ENCODE assay signal across 11 cellular contexts in the genomic region with DNA sequence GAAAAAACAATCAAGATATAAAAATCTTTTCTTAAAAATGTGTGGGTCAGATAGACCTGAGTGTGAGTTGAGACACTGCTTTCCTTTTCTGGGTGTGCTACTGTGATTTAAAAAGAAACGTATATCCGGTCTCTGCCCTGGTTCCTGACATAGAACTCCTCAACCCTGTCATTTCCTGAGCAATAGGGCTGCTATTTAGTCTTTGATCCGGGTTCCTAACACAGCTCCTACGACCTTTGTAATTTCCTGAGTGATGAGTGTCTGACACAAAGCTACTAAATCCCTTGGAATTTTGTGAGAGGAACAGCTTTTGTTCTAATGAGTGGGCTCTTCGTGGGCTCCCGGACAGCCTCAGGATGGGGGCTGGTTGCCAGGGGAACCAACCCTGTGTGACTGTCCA.
A peak's percentile ranks its signal among the peaks of the same experiment; 100 is the strongest.
DNase-seq lines count a peak whose midpoint lies in the region; ATAC-seq, FAIRE-seq and TF ChIP-seq lines count a peak whose summit lies in the region.
"Had no signal": no experiment of that assay in that cellular context is flagged by ENCODE, and none has a peak within 500 bp of the region (broad histone marks: within the 10 kb centered on the region; RNA-seq: fewer than 3 reads in every experiment).

No MANE protein-coding gene starts in this region.

- H3K4me3 Mint-ChIP-seq in neural progenitor cell: no peak overlapping the region
- H3K4me3 Mint-ChIP-seq: activated B cell treated with CpG ODN at 0.5 μM for 24 hours; natural killer cell treated with Interleukin-12 subunit alpha and Interleukin-12 subunit beta and Interleukin-15 and Interleukin-18, amount 100 ng/mL, for 72 hours had no signal

- H3K4me1 ChIP-seq in endothelial cell of umbilical vein (ENCODE audit: control insufficient read depth, extremely low read depth, insufficient read depth, low read length): peaks cover 17% of the 10 kb centered on the region
- peaks cover 17% of the 10 kb centered on the region for H3K4me1 ChIP-seq in neural progenitor cell
- H3K4me1 ChIP-seq in tibial artery: no peaks in the 10 kb centered on the region

- H4K20me1 ChIP-seq in endothelial cell of umbilical vein (replicated peaks; ENCODE audit: control insufficient read depth, extremely low read depth, insufficient read depth, low read length): no peaks in the 10 kb centered on the region
- H4K20me1 ChIP-seq in neural progenitor cell (ENCODE audit: low read depth): peaks cover 3% of the 10 kb centered on the region

- H3K4me3 ChIP-seq in endothelial cell of umbilical vein (replicated peaks in 1 of 3; ENCODE audit: insufficient read depth in 1 of 3, low read depth in 1 of 3, low read length in 3 of 3): peak overlapping the region in 1 of 3 experiments; percentile 35
- H3K4me3 ChIP-seq in neural progenitor cell: no peak overlapping the region
- no peak overlapping the region for H3K4me3 ChIP-seq in tibial artery

- POLR2A ChIA-PET in endothelial cell of umbilical vein (lab: Charles Lee): no interaction called here

- H3K9me1 ChIP-seq in endothelial cell of umbilical vein (replicated peaks; ENCODE audit: control insufficient read depth, extremely low read depth, insufficient read depth, low read length): no peaks in the 10 kb centered on the region

- dilution Hi-C loops in endothelial cell of umbilical vein (cut with MboI; ENCODE audit: extremely low pct_ligation_motif_present, low sequenced_read_pairs): no loop called here

- peaks cover 2% of the 10 kb centered on the region for H3K36me3 Mint-ChIP-seq in neural progenitor cell
- H3K36me3 Mint-ChIP-seq: natural killer cell treated with Interleukin-12 subunit alpha and Interleukin-12 subunit beta and Interleukin-15 and Interleukin-18, amount 100 ng/mL, for 72 hours had no signal

- DNase-seq in ELF-1 (ENCODE audit: low read depth, low spot score) (peak; percentile 41), NCI-H2227 treated with DMSO at 0.1 percent for 48 hours (lab: John Stamatoyannopoulos, UW) (peak; percentile 17), endothelial cell of umbilical vein (ENCODE audit: low read depth, low spot score) (peak; percentile 75), neural progenitor cell (ENCODE audit: low spot score) (peak; percentile 61), occipital lobe (lab: John Stamatoyannopoulos, UW) (no peak), hypothalamus (lab: John Stamatoyannopoulos, UW) (no peak), tibial artery (no peak)
- DNase-seq: activated B cell treated with CpG ODN at 0.5 μM for 24 hours; effector CD8-positive, alpha-beta T cell had no signal

- intact Hi-C loops in endothelial cell of umbilical vein (cut with micrococcal nuclease): loop anchor here (1.0 kb wide), 1 partner anchor 243 kb away; no protein-coding TSS in a partner anchor
- intact Hi-C loops in tibial artery (cut with DNase I; ENCODE audit: low total_unique reads): loop anchor here (5.0 kb wide), 1 partner anchor 161 kb away; no protein-coding TSS in a partner anchor

- no TSS peak for BruUV-seq in endothelial cell of umbilical vein (replicated peaks; lab: Mats Ljungman, UMichigan)

- H3K27me3 Mint-ChIP-seq in neural progenitor cell (ENCODE audit: insufficient read depth, low read depth): peaks cover 5% of the 10 kb centered on the region
- H3K27me3 Mint-ChIP-seq: activated B cell treated with CpG ODN at 0.5 μM for 24 hours; natural killer cell treated with Interleukin-12 subunit alpha and Interleukin-12 subunit beta and Interleukin-15 and Interleukin-18, amount 100 ng/mL, for 72 hours had no signal

- H3K27me3 ChIP-seq in endothelial cell of umbilical vein (ENCODE audit: control insufficient read depth in 2 of 2, insufficient read depth in 2 of 2, low read length in 2 of 2): no peaks in the 10 kb centered on the region
- no peaks in the 10 kb centered on the region for H3K27me3 ChIP-seq in neural progenitor cell
- H3K27me3 ChIP-seq in tibial artery: no peaks in the 10 kb centered on the region

- H3K9me3 ChIP-seq in endothelial cell of umbilical vein (replicated peaks; ENCODE audit: control insufficient read depth, insufficient read depth, low read length) (no peaks in the 10 kb centered on the region), neural progenitor cell (ENCODE audit: low read depth) (no peaks in the 10 kb centered on the region), tibial artery (no peaks in the 10 kb centered on the region)

- H3K4me2 ChIP-seq in endothelial cell of umbilical vein (ENCODE audit: insufficient read depth, low read length) (peak overlapping the region; percentile 82), neural progenitor cell (peak overlapping the region; percentile 16)

- peak overlapping the region; percentile 47 for H3K9ac ChIP-seq in endothelial cell of umbilical vein (replicated peaks; ENCODE audit: extremely low read depth, insufficient read depth, low read length)
- no peak overlapping the region for H3K9ac ChIP-seq in neural progenitor cell

- peak overlapping the region; percentile 89 for H3K27ac ChIP-seq in endothelial cell of umbilical vein (ENCODE audit: insufficient read depth, low read depth, low read length)
- peak overlapping the region; percentile 50 for H3K27ac ChIP-seq in neural progenitor cell
- H3K27ac ChIP-seq in tibial artery: no peak overlapping the region

- H2AFZ ChIP-seq in endothelial cell of umbilical vein (ENCODE audit: low read depth, low read length) (peak overlapping the region; percentile 27), neural progenitor cell (replicated peaks) (no peak overlapping the region)

- TF ChIP-seq CTCF in endothelial cell of umbilical vein (IDR thresholded peaks at IDR 0.05; ENCODE audit: extremely low read depth in 1 of 2, insufficient read depth in 1 of 2, low read depth in 1 of 2, low read length in 2 of 2) (no peak), neural progenitor cell (IDR thresholded peaks at IDR 0.05) (no peak), tibial artery (IDR thresholded peaks at IDR 0.05) (no peak)

- no peaks in the 10 kb centered on the region for H3K9me3 Mint-ChIP-seq in neural progenitor cell
- H3K9me3 Mint-ChIP-seq: activated B cell treated with CpG ODN at 0.5 μM for 24 hours; natural killer cell treated with Interleukin-12 subunit alpha and Interleukin-12 subunit beta and Interleukin-15 and Interleukin-18, amount 100 ng/mL, for 72 hours had no signal

- no peak for TF ChIP-seq POLR2A in endothelial cell of umbilical vein (IDR thresholded peaks at IDR 0.05; ENCODE audit: low read depth, low read length)

- H3K36me3 ChIP-seq in endothelial cell of umbilical vein (ENCODE audit: control insufficient read depth in 2 of 2, extremely low read depth in 1 of 2, insufficient read depth in 2 of 2, low read length in 2 of 2): peaks cover 0 to under 1% of the 10 kb centered on the region in 2 experiments
- H3K36me3 ChIP-seq in neural progenitor cell: no peaks in the 10 kb centered on the region
- H3K36me3 ChIP-seq in tibial artery: peaks cover 5 to 20% (median 12%) of the 10 kb centered on the region in 3 donors

- no peaks in the 10 kb centered on the region for H3K79me2 ChIP-seq in endothelial cell of umbilical vein (ENCODE audit: control insufficient read depth, insufficient read depth, low read length)
- H3K79me2 ChIP-seq in neural progenitor cell (ENCODE audit: low read depth): no peaks in the 10 kb centered on the region

- CTCF ChIA-PET in endothelial cell of umbilical vein (lab: Charles Lee): interaction anchor here (1.1 to 1.3 kb wide), 2 partner anchors 57 to 156 kb away, joined by 3 to 5 read pairs; no protein-coding TSS in a partner anchor

- H3K27ac Mint-ChIP-seq in neural progenitor cell: peak overlapping the region; percentile 46
- H3K27ac Mint-ChIP-seq: activated B cell treated with CpG ODN at 0.5 μM for 24 hours had no signal

- H3K4me1 Mint-ChIP-seq in neural progenitor cell: peaks cover 36% of the 10 kb centered on the region

- no peak for ATAC-seq in HG02588 (IDR thresholded peaks at IDR 0.05; ENCODE audit: unreplicated experiment)

- peaks cover 21% of the 10 kb centered on the region for H3F3A ChIP-seq in neural progenitor cell (ENCODE audit: low read depth)

- FAIRE-seq in endothelial cell of umbilical vein (lab: Jason Lieb, UNC): peak; percentile 86

TF ChIP-seq in endothelial cell of umbilical vein, 7 proteins besides CTCF, POLR2A, EP300 and RAD21:
- no peak for TF ChIP-seq GATA2 (IDR thresholded peaks at IDR 0.05; ENCODE audit: insufficient read depth, insufficient read length, low read depth, low read length)
- no peak for TF ChIP-seq MYC (IDR thresholded peaks at IDR 0.05; ENCODE audit: low read depth, low read length)
- no peak for TF ChIP-seq MAX (IDR thresholded peaks at IDR 0.05; ENCODE audit: insufficient read depth, insufficient read length)
- TF ChIP-seq FOS (IDR thresholded peaks at IDR 0.05; ENCODE audit: borderline replicate concordance, insufficient read depth, low read length): peak; percentile 69
- no peak for TF ChIP-seq EZH2 (IDR thresholded peaks at IDR 0.05; ENCODE audit: borderline replicate concordance, low read depth, low read length, severe bottlenecking)
- peak; percentile 75 for TF ChIP-seq POLR2AphosphoS5 (IDR thresholded peaks at IDR 0.05; ENCODE audit: insufficient read depth, low read depth, low read length)
- TF ChIP-seq JUN (IDR thresholded peaks at IDR 0.05; ENCODE audit: borderline replicate concordance, insufficient read depth, insufficient read length, low read depth): peak; percentile 61

Comparison
In these comparisons a context has a peak if more than half of its experiments do, and no peak if none do; other contexts are left out.
1. DNase-seq: peak in ELF-1 (single experiment), NCI-H2227 treated with DMSO at 0.1 percent for 48 hours (single experiment), endothelial cell of umbilical vein (single experiment) and neural progenitor cell (single experiment); none in occipital lobe (single experiment), hypothalamus (0 of 51) and tibial artery (0 of 2).
2. H3K27ac ChIP-seq: peak in endothelial cell of umbilical vein (single experiment) and neural progenitor cell (single experiment); none in tibial artery (0 of 2).